In the genomic region with DNA sequence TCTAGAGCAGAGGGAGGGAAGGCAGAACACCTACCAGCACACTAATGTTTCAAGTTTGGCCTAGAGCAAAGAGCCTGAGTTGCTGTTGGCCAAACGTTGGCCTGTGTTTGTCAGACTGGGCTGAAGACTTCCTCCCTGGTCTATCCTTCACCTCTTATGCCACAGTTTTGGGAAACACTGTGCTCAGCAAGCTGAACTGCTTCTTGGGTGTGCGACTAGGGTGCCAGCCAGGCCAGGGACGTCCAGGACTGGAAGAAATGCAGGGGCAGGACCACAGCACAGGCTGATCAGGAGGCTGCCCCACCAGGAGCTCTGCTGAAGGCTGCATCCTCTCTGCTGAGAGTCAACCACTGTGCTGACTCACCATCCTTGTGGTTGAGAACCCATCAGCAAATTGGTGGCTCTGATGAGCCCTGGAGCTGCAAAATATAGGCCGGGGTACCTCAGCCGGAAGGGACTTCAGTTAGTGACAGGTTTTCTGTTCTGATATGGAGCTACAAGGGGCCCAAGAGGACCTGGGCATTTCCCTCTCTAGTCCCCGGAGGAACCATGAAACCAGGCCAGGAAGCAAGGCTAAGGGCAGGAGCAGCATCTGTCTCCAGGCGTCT, we compare ENCODE assay signal across 8 cellular contexts.
DNase-seq lines count a peak whose midpoint lies in the region; ATAC-seq and TF ChIP-seq lines count a peak whose summit lies in the region.

No MANE protein-coding gene starts in this region.

- H3K27ac ChIP-seq in OCI-LY3 (ENCODE audit: low read length), result peak overlapping the region; percentile 92

- peak overlapping the region; percentile 17; the same call in 1 of the 2 replicates for H3K4me3 ChIP-seq in OCI-LY3 (ENCODE audit: low read length)

- peak overlapping the region; percentile 52 for H3K4me2 ChIP-seq in OCI-LY3 (ENCODE audit: low read length)

- H3K79me2 ChIP-seq in OCI-LY3 (ENCODE audit: low read length), result no peaks in the 10 kb centered on the region

- ATAC-seq in GM21723 (IDR thresholded peaks at IDR 0.05; ENCODE audit: unreplicated experiment), result peak; percentile 72

- H3K9ac ChIP-seq in OCI-LY3 (ENCODE audit: low read length), result peak overlapping the region; percentile 64

- peak overlapping the region; percentile 19; the same call in 1 of the 2 replicates for H2AFZ ChIP-seq in OCI-LY3 (ENCODE audit: low read depth, low read length)

- peaks cover 87% of the 10 kb centered on the region for H3K4me1 ChIP-seq in OCI-LY3 (ENCODE audit: low read length)

- peaks cover 3% of the 10 kb centered on the region for H3K36me3 ChIP-seq in OCI-LY3 (replicated peaks; ENCODE audit: low read depth, low read length)

- no peaks in the 10 kb centered on the region for H3K9me3 ChIP-seq in OCI-LY3 (ENCODE audit: insufficient read depth, low read length)

- TF ChIP-seq CTCF in OCI-LY3 (IDR thresholded peaks at IDR 0.05; ENCODE audit: low read depth, low read length), result no peak

- no peaks in the 10 kb centered on the region for H3K27me3 ChIP-seq in OCI-LY3 (ENCODE audit: low read depth, low read length)

- peak; percentile 78 for DNase-seq in EH (ENCODE audit: low read depth)
- DNase-seq in activated effector memory CD4-positive, alpha-beta T cell treated with anti-CD3 and anti-CD28 coated beads, Interleukin-2, amount 50 U/mL, for 16 hours, result peak; percentile 89
- peak; percentile 77 for DNase-seq in stimulated activated CD4-positive, alpha-beta T cell treated with anti-CD3 and anti-CD28 coated beads, Interleukin-1b, Interleukin-23, amount 100 ng/mL, for 48 hours
- no peak for DNase-seq in epidermal melanocyte (ENCODE audit: insufficient read length, low spot score)
- no peak for DNase-seq in amygdala (lab: John Stamatoyannopoulos, UW)
- DNase-seq in effector CD8-positive, alpha-beta T cell (lab: John Stamatoyannopoulos, UW), result no peak

- no peaks in the 10 kb centered on the region for H4K20me1 ChIP-seq in OCI-LY3 (ENCODE audit: insufficient read depth, low read length)

Comparison
In these comparisons a context has a peak if more than half of its experiments do, and no peak if none do; other contexts are left out.
1. DNase-seq: peak in EH (single experiment), activated effector memory CD4-positive, alpha-beta T cell treated with anti-CD3 and anti-CD28 coated beads, Interleukin-2, amount 50 U/mL, for 16 hours (single experiment) and stimulated activated CD4-positive, alpha-beta T cell treated with anti-CD3 and anti-CD28 coated beads, Interleukin-1b, Interleukin-23, amount 100 ng/mL, for 48 hours (single experiment); none in epidermal melanocyte (single experiment), amygdala (0 of 56) and effector CD8-positive, alpha-beta T cell (single experiment).